In the genomic region with DNA sequence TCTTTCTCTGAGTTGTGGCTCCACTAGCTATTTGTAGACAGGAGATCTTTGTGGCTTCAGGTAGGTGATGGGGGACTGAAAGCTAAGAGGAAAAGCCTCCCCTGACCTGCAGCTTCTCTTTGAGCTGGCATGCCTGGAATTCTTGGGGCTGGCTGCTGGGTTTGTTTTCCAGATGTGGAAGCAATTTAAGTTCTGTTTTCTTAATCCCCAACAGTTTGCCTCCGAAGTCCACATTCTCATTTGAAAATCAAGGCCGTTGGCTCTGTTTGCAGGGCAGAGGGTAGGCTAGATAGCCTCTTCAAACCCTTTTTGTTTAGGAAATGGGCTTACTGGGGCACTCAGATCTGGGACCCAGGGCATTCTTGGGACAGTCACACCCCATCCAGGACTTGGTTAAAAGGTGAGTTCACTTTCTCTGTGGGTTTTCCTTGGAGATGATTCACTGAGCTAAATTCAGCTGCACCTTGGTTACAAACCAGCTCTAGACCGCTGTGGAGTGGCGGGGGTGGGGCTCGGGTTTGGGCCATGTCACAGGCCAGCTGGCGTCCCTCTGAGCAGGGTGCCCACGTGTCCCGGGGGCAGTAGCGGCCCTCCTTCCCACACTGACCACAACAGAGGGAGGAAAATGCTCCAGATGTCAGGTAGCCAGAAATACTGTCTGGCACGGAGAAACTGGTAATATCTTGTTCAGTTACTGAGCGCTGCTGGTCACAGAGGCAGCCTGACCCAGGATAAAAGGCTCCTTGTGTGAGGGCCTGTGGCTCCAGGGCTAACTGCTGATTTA, we compare ENCODE assay signal across 8 cellular contexts.
A peak's percentile ranks its signal among the peaks of the same experiment; 100 is the strongest.
DNase-seq lines count a peak whose midpoint lies in the region; ATAC-seq and TF ChIP-seq lines count a peak whose summit lies in the region.

No MANE protein-coding gene starts in this region.

- no peak overlapping the region for H3K4me3 ChIP-seq in SK-N-SH (ENCODE audit: low read depth in 2 of 2, low read length in 1 of 2)
- H3K4me3 ChIP-seq in ascending aorta = peak overlapping the region in 1 of 2 donors; percentile 2

- H3F3A ChIP-seq in SK-N-SH (replicated peaks; ENCODE audit: insufficient read depth) = no peaks in the 10 kb centered on the region

- TF ChIP-seq RAD21 in SK-N-SH (IDR thresholded peaks at IDR 0.05; ENCODE audit: low read length) = peak; percentile 7; the same call in 1 of the 2 replicates

- no peaks in the 10 kb centered on the region for H3K79me2 ChIP-seq in SK-N-SH (ENCODE audit: insufficient read depth)

- H4K20me1 ChIP-seq in SK-N-SH (ENCODE audit: insufficient read depth) = no peaks in the 10 kb centered on the region

- H3K27me3 ChIP-seq in SK-N-SH (ENCODE audit: insufficient read depth) = no peaks in the 10 kb centered on the region
- H3K27me3 ChIP-seq in ascending aorta = no peaks in the 10 kb centered on the region

- 71% methylated on average over 11 of the region's 11 CpGs for whole genome bisulfite sequencing in SK-N-SH (ENCODE audit: low lambda C conversion rate)

- H2AFZ ChIP-seq in SK-N-SH (ENCODE audit: low read depth) = no peak overlapping the region

- POLR2A ChIA-PET in SK-N-SH (lab: Yijun Ruan, JAX) = interaction anchor here (0.8 kb wide), 1 partner anchor 8 kb away, joined by 3 read pairs; no protein-coding TSS in a partner anchor

- CTCF ChIA-PET in SK-N-SH (lab: Yijun Ruan, JAX) = interaction anchor here (0.6 to 2.3 kb wide), 4 partner anchors 11 to 63 kb away, joined by 3 to 9 read pairs (median 4); no protein-coding TSS in a partner anchor

- peak in 1 of 2 experiments; percentile 7; a peak in 1 of 4 replicates for TF ChIP-seq EP300 in SK-N-SH (IDR thresholded peaks at IDR 0.05; ENCODE audit: borderline replicate concordance in 1 of 2, low read depth in 1 of 2, low read length in 1 of 2)

- DNase-seq in SK-N-SH (peak; percentile 81), ascending aorta (ENCODE audit: low spot score in 2 of 2) (peak; percentile 19 to 74), islet precursor cell (peak; percentile 98), substantia nigra (lab: John Stamatoyannopoulos, UW) (peak in 39 of 49 donors; percentile 29 to 86 (median 66)), SIG-M5 treated with dmso at 0.1 percent for 504 hours (lab: John Stamatoyannopoulos, UW; ENCODE audit: unreplicated experiment) (no peak), GM19240 (ENCODE audit: insufficient read length, low spot score) (no peak), RKO (ENCODE audit: low spot score) (no peak)

- H3K4me2 ChIP-seq in SK-N-SH = no peak overlapping the region

- ATAC-seq in SK-N-SH treated with all-trans-retinoic acid at 6 μM for 48 hours = no peak; the same call in 2 of the 3 replicates

- intact Hi-C loops in ascending aorta (cut with DNase I) = no loop called here

- H3K36me3 ChIP-seq in SK-N-SH (replicated peaks in 1 of 2; ENCODE audit: control insufficient read depth in 1 of 2, insufficient read depth in 2 of 2, low read length in 1 of 2) = no peaks in the 10 kb centered on the region
- no peaks in the 10 kb centered on the region for H3K36me3 ChIP-seq in ascending aorta

- H3K9me3 ChIP-seq in SK-N-SH = no peaks in the 10 kb centered on the region
- H3K9me3 ChIP-seq in ascending aorta = no peaks in the 10 kb centered on the region

- H3K4me1 ChIP-seq in SK-N-SH (ENCODE audit: control insufficient read depth in 1 of 2, insufficient read depth in 2 of 2, low read depth in 1 of 2, low read length in 1 of 2) (peaks cover 8 to 16% of the 10 kb centered on the region in 2 experiments; a peak in 2 of 4 replicates), ascending aorta (peaks cover 0 to 8% of the 10 kb centered on the region in 2 donors)

- TF ChIP-seq CTCF in SK-N-SH (IDR thresholded peaks at IDR 0.05) (no peak), ascending aorta (IDR thresholded peaks at IDR 0.05) (no peak)

- peak overlapping the region in 1 of 2 experiments; percentile 68; a peak in 2 of 4 replicates for H3K27ac ChIP-seq in SK-N-SH (ENCODE audit: low read depth in 2 of 2, low read length in 1 of 2)
- H3K27ac ChIP-seq in ascending aorta = peak overlapping the region in 1 of 2 donors; percentile 16
- H3K27ac ChIP-seq in substantia nigra (ENCODE audit: low read depth, low read length, poor library complexity, severe bottlenecking) = peak overlapping the region; percentile 58

- no peak overlapping the region for H3K9ac ChIP-seq in SK-N-SH

- no peaks in the 10 kb centered on the region for H3K9me2 ChIP-seq in SK-N-SH

TF ChIP-seq in SK-N-SH, 30 proteins besides CTCF, POLR2A, EP300 and RAD21 (continues in another document):
- TF ChIP-seq EZH2phosphoT487 (IDR thresholded peaks at IDR 0.05; ENCODE audit: borderline replicate concordance, low read depth) (no peak), FOXM1 (IDR thresholded peaks at IDR 0.05; ENCODE audit: low read depth) (no peak), TAF1 (IDR thresholded peaks at IDR 0.05; ENCODE audit: borderline replicate concordance, low read depth, low read length) (no peak), SIN3A (IDR thresholded peaks at IDR 0.05; ENCODE audit: borderline replicate concordance, low read depth, low read length) (no peak), SMC3 (IDR thresholded peaks at IDR 0.05; ENCODE audit: low read depth, low read length) (no peak), FOXJ3 (CRISPR knock-in tag; IDR thresholded peaks at IDR 0.05) (no peak), POLR2AphosphoS5 (IDR thresholded peaks at IDR 0.05; ENCODE audit: low read depth, low read length) (no peak), TEAD4 (IDR thresholded peaks at IDR 0.05; ENCODE audit: borderline replicate concordance, insufficient read depth) (no peak), TCF12 (IDR thresholded peaks at IDR 0.05) (no peak), ELF1 (IDR thresholded peaks at IDR 0.05) (no peak), GABPA (IDR thresholded peaks at IDR 0.05; ENCODE audit: low read depth) (no peak), FOSL2 (IDR thresholded peaks at IDR 0.05; ENCODE audit: borderline replicate concordance, low read depth) (no peak), JUND (IDR thresholded peaks at IDR 0.05) (no peak), YY1 (IDR thresholded peaks at IDR 0.05; ENCODE audit: low read depth) (no peak), MEF2A (IDR thresholded peaks at IDR 0.05; ENCODE audit: borderline replicate concordance, low read depth) (no peak), CHD2 (IDR thresholded peaks at IDR 0.05; ENCODE audit: low read length, partially characterized antibody) (peak; percentile 77), RCOR1 (IDR thresholded peaks at IDR 0.05; ENCODE audit: low read length) (0 out of 2 replicates have a peak, but pooled peaks have one; percentile 20)
- TF ChIP-seq, protein P1, sequence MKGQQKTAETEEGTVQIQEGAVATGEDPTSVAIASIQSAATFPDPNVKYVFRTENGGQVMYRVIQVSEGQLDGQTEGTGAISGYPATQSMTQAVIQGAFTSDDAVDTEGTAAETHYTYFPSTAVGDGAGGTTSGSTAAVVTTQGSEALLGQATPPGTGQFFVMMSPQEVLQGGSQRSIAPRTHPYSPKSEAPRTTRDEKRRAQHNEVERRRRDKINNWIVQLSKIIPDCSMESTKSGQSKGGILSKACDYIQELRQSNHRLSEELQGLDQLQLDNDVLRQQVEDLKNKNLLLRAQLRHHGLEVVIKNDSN (IDR thresholded peaks at IDR 0.05; ENCODE audit: borderline replicate concordance, low read depth) = peak; percentile 11; the same call in 1 of the 2 replicates
- TF ChIP-seq, protein P2, sequence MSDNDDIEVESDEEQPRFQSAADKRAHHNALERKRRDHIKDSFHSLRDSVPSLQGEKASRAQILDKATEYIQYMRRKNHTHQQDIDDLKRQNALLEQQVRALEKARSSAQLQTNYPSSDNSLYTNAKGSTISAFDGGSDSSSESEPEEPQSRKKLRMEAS (IDR thresholded peaks at IDR 0.05; ENCODE audit: low read depth) = no peak

TF ChIP-seq in SK-N-SH treated with all-trans-retinoic acid at 6 μM for 48 hours, 23 proteins besides CTCF, POLR2A, EP300 and RAD21:
- no peak for TF ChIP-seq ESRRG (CRISPR knock-in tag; IDR thresholded peaks at IDR 0.05)

Comparison
In these comparisons a context has a peak if more than half of its experiments do, and no peak if none do; other contexts are left out.
1. DNase-seq: peak in SK-N-SH (single experiment), ascending aorta (2 of 2), islet precursor cell (single experiment) and substantia nigra (39 of 49); none in SIG-M5 treated with dmso at 0.1 percent for 504 hours (single experiment), GM19240 (single experiment) and RKO (single experiment).